Comparison of ENCODE assay signal across 36 cellular contexts in the genomic region with DNA sequence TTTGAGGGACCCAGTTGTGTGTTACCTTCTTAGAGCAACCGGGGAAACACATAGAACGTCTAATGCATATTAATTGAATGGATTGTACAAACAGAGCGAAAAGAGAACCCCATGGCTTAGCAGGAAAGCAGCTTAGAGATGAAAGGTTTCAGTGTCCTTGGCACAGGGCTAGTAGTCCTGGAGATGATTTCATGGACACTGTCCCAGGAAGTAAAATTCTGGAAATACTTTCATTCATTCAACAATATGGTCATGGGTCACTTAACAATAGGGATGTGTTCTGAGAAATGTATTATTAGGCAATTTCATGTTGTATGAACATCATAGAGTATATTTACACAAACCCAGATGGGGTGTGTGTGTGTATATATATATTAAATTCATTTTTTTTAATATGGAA. TPM values are rescaled to one million over a fixed set of nuclear protein-coding genes. Genes with fewer than 3 reads are reported as not detected.
A peak's percentile ranks its signal among the peaks of the same experiment; 100 is the strongest.
DNase-seq lines count a peak whose midpoint lies in the region; ATAC-seq and TF ChIP-seq lines count a peak whose summit lies in the region.
"Had no signal": no experiment of that assay in that cellular context is flagged by ENCODE, and none has a peak within 500 bp of the region (broad histone marks: within the 10 kb centered on the region; RNA-seq: fewer than 3 reads in every experiment).

No MANE protein-coding gene starts in this region.

- CTCF ChIA-PET in naive thymus-derived CD4-positive, alpha-beta T cell (lab: Charles Lee) = no interaction called here

- no peaks in the 10 kb centered on the region for H3K27me3 ChIP-seq in dorsolateral prefrontal cortex
- H3K27me3 ChIP-seq in naive thymus-derived CD4-positive, alpha-beta T cell (ENCODE audit: control insufficient read depth in 2 of 2, insufficient read depth in 2 of 2, low read length in 2 of 2) = no peaks in the 10 kb centered on the region
- H3K27me3 ChIP-seq: tibial nerve had no signal

- peaks cover 6% of the 10 kb centered on the region for H3K4me1 ChIP-seq in mucosa of descending colon (ENCODE audit: low read depth)
- no peaks in the 10 kb centered on the region for H3K4me1 ChIP-seq in naive thymus-derived CD4-positive, alpha-beta T cell (ENCODE audit: control insufficient read depth in 2 of 2, insufficient read depth in 2 of 2, low read length in 2 of 2)
- H3K4me1 ChIP-seq: prostate gland had no signal

- POLR2A ChIA-PET in naive thymus-derived CD4-positive, alpha-beta T cell (lab: Charles Lee) = no interaction called here

- H3K36me3 Mint-ChIP-seq in naive thymus-derived CD4-positive, alpha-beta T cell = peaks cover 0 to 2% (median 0%) of the 10 kb centered on the region in 5 donors
- H3K36me3 Mint-ChIP-seq: activated CD8-positive, alpha-beta memory T cell treated with anti-CD3 and anti-CD28 coated beads, Interleukin-2, amount 10 ng/mL, durations not matched to agents 7 days and 5 days; activated naive CD8-positive, alpha-beta T cell treated with anti-CD3 and anti-CD28 coated beads for 36 hours; mesothelial cell of epicardium; naive thymus-derived CD8-positive, alpha-beta T cell had no signal

- intact Hi-C loops in dorsolateral prefrontal cortex (cut with DNase I) = no loop called here
- intact Hi-C loops in mucosa of descending colon (cut with DNase I, micrococcal nuclease) = no loop called here
- intact Hi-C loops in naive thymus-derived CD4-positive, alpha-beta T cell (cut with micrococcal nuclease) = no loop called here

- H3K9me3 ChIP-seq in mucosa of descending colon = no peaks in the 10 kb centered on the region
- H3K9me3 ChIP-seq in naive thymus-derived CD4-positive, alpha-beta T cell (ENCODE audit: control insufficient read depth in 2 of 3, low read length in 3 of 3) = no peaks in the 10 kb centered on the region
- H3K9me3 ChIP-seq: prostate gland, SK-N-SH, tibial nerve had no signal

- no peaks in the 10 kb centered on the region for H3K9me3 Mint-ChIP-seq in naive thymus-derived CD4-positive, alpha-beta T cell
- H3K9me3 Mint-ChIP-seq: activated naive CD8-positive, alpha-beta T cell treated with anti-CD3 and anti-CD28 coated beads for 36 hours; activated T-cell treated with anti-CD3 and anti-CD28 coated beads, Interleukin-2, amount 50 U/mL, for 4 hours; mesothelial cell of epicardium; naive thymus-derived CD8-positive, alpha-beta T cell; T-helper 1 cell treated with Interleukin-12 subunit alpha and Interleukin-12 subunit beta and Interleukin-4 antibody, amounts not matched to agents 30 μg/mL and 1 μg/mL, for 36 hours had no signal

- H3K4me3 ChIP-seq in dorsolateral prefrontal cortex (no peak overlapping the region), mucosa of descending colon (no peak overlapping the region)
- H3K4me3 ChIP-seq in naive thymus-derived CD4-positive, alpha-beta T cell (ENCODE audit: low read length) = no peak overlapping the region
- H3K4me3 ChIP-seq: prostate gland, tibial nerve had no signal

- DNase-seq in DMS53 (lab: John Stamatoyannopoulos, UW) = peak; percentile 83
- DNase-seq in NCI-H748 treated with DMSO at 0.1 percent for 48 hours (lab: John Stamatoyannopoulos, UW) = peak; percentile 25
- no peak for DNase-seq in dorsolateral prefrontal cortex
- DNase-seq in mucosa of descending colon = no peak
- DNase-seq in naive thymus-derived CD4-positive, alpha-beta T cell = no peak
- DNase-seq in AG08396 (ENCODE audit: low spot score) = no peak
- DNase-seq in NCI-H2196 treated with DMSO at 0.1 percent for 48 hours (lab: John Stamatoyannopoulos, UW; ENCODE audit: unreplicated experiment) = no peak
- no peak for DNase-seq in stimulated activated CD4-positive, alpha-beta T cell treated with anti-CD3 and anti-CD28 coated beads, Interleukin-4, amount 100 ng/mL, for 24 hours
- DNase-seq: activated CD4-positive, alpha-beta T cell treated with anti-CD3 and anti-CD28 coated beads, Interleukin-2, amount 50 U/mL, for 4 hours; activated CD8-positive, alpha-beta memory T cell treated with anti-CD3 and anti-CD28 coated beads, Interleukin-2, amount 10 ng/mL, durations not matched to agents 7 days and 5 days; activated gamma-delta T cell; activated naive CD8-positive, alpha-beta T cell treated with anti-CD3 and anti-CD28 coated beads for 36 hours; activated T-cell treated with anti-CD3 and anti-CD28 coated beads, Interleukin-2, amount 50 U/mL, for 4 hours; C1 segment of cervical spinal cord; effector CD8-positive, alpha-beta T cell; EL; KG1; kidney; naive thymus-derived CD8-positive, alpha-beta T cell; NCI-H1092 treated with DMSO at 0.1 percent for 48 hours; NCI-H187; NCI-H2171 treated with DMSO at 0.1 percent for 48 hours; NCI-H526 treated with DMSO at 0.1 percent for 48 hours; SK-N-SH; stimulated activated CD4-positive, alpha-beta T cell treated with anti-CD3 and anti-CD28 coated beads, Interleukin-12 subunit alpha, Interleukin-12 subunit beta, amount 100 ng/mL, for 4 hours; stimulated activated CD4-positive, alpha-beta T cell treated with anti-CD3 and anti-CD28 coated beads, Interleukin-4, amount 100 ng/mL, for 1 hour had no signal

- no peak overlapping the region for H3K27ac Mint-ChIP-seq in naive thymus-derived CD4-positive, alpha-beta T cell
- H3K27ac Mint-ChIP-seq: activated CD8-positive, alpha-beta memory T cell treated with anti-CD3 and anti-CD28 coated beads, Interleukin-2, amount 10 ng/mL, durations not matched to agents 7 days and 5 days; activated naive CD8-positive, alpha-beta T cell treated with anti-CD3 and anti-CD28 coated beads for 36 hours; mesothelial cell of epicardium; naive thymus-derived CD8-positive, alpha-beta T cell; T-helper 1 cell treated with Interleukin-12 subunit alpha and Interleukin-12 subunit beta and Interleukin-4 antibody, amounts not matched to agents 30 μg/mL and 1 μg/mL, for 36 hours had no signal

- H3K4me3 Mint-ChIP-seq in naive thymus-derived CD4-positive, alpha-beta T cell = no peak overlapping the region
- H3K4me3 Mint-ChIP-seq: activated CD8-positive, alpha-beta memory T cell treated with anti-CD3 and anti-CD28 coated beads, Interleukin-2, amount 10 ng/mL, durations not matched to agents 7 days and 5 days; activated naive CD8-positive, alpha-beta T cell treated with anti-CD3 and anti-CD28 coated beads for 36 hours; activated T-cell treated with anti-CD3 and anti-CD28 coated beads, Interleukin-2, amount 50 U/mL, for 4 hours; mesothelial cell of epicardium; naive thymus-derived CD8-positive, alpha-beta T cell; T-helper 1 cell treated with Interleukin-12 subunit alpha and Interleukin-12 subunit beta and Interleukin-4 antibody, amounts not matched to agents 30 μg/mL and 1 μg/mL, for 36 hours had no signal

- peaks cover 0 to 5% (median 0%) of the 10 kb centered on the region in 7 donors for H3K4me1 Mint-ChIP-seq in naive thymus-derived CD4-positive, alpha-beta T cell

- no peaks in the 10 kb centered on the region for H3K27me3 Mint-ChIP-seq in naive thymus-derived CD4-positive, alpha-beta T cell
- H3K27me3 Mint-ChIP-seq: activated CD8-positive, alpha-beta memory T cell treated with anti-CD3 and anti-CD28 coated beads, Interleukin-2, amount 10 ng/mL, durations not matched to agents 7 days and 5 days; activated naive CD8-positive, alpha-beta T cell treated with anti-CD3 and anti-CD28 coated beads for 36 hours; naive thymus-derived CD8-positive, alpha-beta T cell had no signal

- ATAC-seq in mucosa of descending colon = peak; percentile 59
- ATAC-seq in naive thymus-derived CD4-positive, alpha-beta T cell = no peak
- ATAC-seq: activated CD4-positive, CD25-positive, alpha-beta regulatory T cell treated with anti-CD3 and anti-CD28 coated beads, Interleukin-2, amount 50 U/mL, for 24 hours; activated CD8-positive, alpha-beta memory T cell treated with anti-CD3 and anti-CD28 coated beads, Interleukin-2, amount 10 ng/mL, durations not matched to agents 7 days and 5 days; activated T-cell treated with anti-CD3 and anti-CD28 coated beads, Interleukin-2, amount 50 U/mL, for 4 hours; naive thymus-derived CD8-positive, alpha-beta T cell; sciatic nerve had no signal

- TF ChIP-seq CTCF in dorsolateral prefrontal cortex (IDR thresholded peaks at IDR 0.05 in 54 of 56, conservative IDR thresholded peaks at IDR 0.05 in 2 of 56; ENCODE audit: low read depth in 1 of 56, partially characterized antibody in 56 of 56) = no peak
- TF ChIP-seq CTCF in mucosa of descending colon (IDR thresholded peaks at IDR 0.05) = no peak

- peak overlapping the region in 32 of 59 donors; percentile 5 to 81 (median 61) for H3K27ac ChIP-seq in dorsolateral prefrontal cortex
- no peak overlapping the region for H3K27ac ChIP-seq in naive thymus-derived CD4-positive, alpha-beta T cell (ENCODE audit: low read depth, low read length)
- H3K27ac ChIP-seq: RWPE1, tibial nerve had no signal

- no peaks in the 10 kb centered on the region for H3K36me3 ChIP-seq in mucosa of descending colon (ENCODE audit: low read depth)
- H3K36me3 ChIP-seq in naive thymus-derived CD4-positive, alpha-beta T cell (ENCODE audit: control insufficient read depth in 2 of 3, insufficient read depth in 3 of 3, low read length in 3 of 3) = no peaks in the 10 kb centered on the region
- H3K36me3 ChIP-seq: prostate gland, tibial nerve had no signal

RNA-seq across cellular contexts. Expression of a gene that starts 9.7 kb away (rescaled TPM):
- total RNA-seq in dorsolateral prefrontal cortex (1 to 10 TPM in 27 of 120 experiments, under 1 TPM in 49, not detected in 44; 0.14 to 6.4 (median 0.68) TPM), mucosa of descending colon (100 to 1,000 TPM in 2 of 3 donors, 10 to 100 TPM in 1; 44.7 to 137 (median 116) TPM)
- not detected for total RNA-seq in naive thymus-derived CD4-positive, alpha-beta T cell
- polyA plus RNA-seq in naive thymus-derived CD4-positive, alpha-beta T cell = under 1 TPM; 0.09 to 0.78 TPM
- total RNA-seq: activated CD8-positive, alpha-beta memory T cell treated with anti-CD3 and anti-CD28 coated beads, Interleukin-2, amount 10 ng/mL, durations not matched to agents 7 days and 5 days; activated naive CD8-positive, alpha-beta T cell treated with anti-CD3 and anti-CD28 coated beads for 36 hours; fibroblast of villous mesenchyme; MCF 10A; naive thymus-derived CD8-positive, alpha-beta T cell; sciatic nerve had no signal
- polyA plus RNA-seq: SK-N-SH had no signal

RNA-seq across cellular contexts. Expression of a gene that starts 13.3 kb away (rescaled TPM):
- total RNA-seq in dorsolateral prefrontal cortex = 1 to 10 TPM in 119 of 120 experiments, under 1 TPM in 1; 0.78 to 8.6 (median 2.9) TPM
- total RNA-seq in mucosa of descending colon = 1 to 10 TPM in 1 of 3 donors, under 1 TPM in 2; 0.22 to 1.2 (median 0.46) TPM
- total RNA-seq in naive thymus-derived CD4-positive, alpha-beta T cell = 1 to 10 TPM in 4 of 5 experiments, under 1 TPM in 1; 0.99 to 5.9 (median 3.0) TPM
- polyA plus RNA-seq in naive thymus-derived CD4-positive, alpha-beta T cell = under 1 TPM; 0.41 to 0.59 TPM
- total RNA-seq: epithelial cell of proximal tubule, fibroblast of villous mesenchyme, MCF 10A had no signal

RNA-seq across cellular contexts. Expression of a gene that starts 33.4 kb away (rescaled TPM):
- total RNA-seq in dorsolateral prefrontal cortex = 10 to 100 TPM in 3 of 120 experiments, 1 to 10 TPM in 117; 3.4 to 11.4 (median 6.3) TPM
- 1 to 10 TPM in 1 of 3 donors, under 1 TPM in 2; 0.31 to 2.4 (median 0.61) TPM for total RNA-seq in mucosa of descending colon
- 1 to 10 TPM in 3 of 5 experiments, under 1 TPM in 2; 0.80 to 2.1 (median 1.3) TPM for total RNA-seq in naive thymus-derived CD4-positive, alpha-beta T cell
- polyA plus RNA-seq in naive thymus-derived CD4-positive, alpha-beta T cell = under 1 TPM; 0.25 to 0.87 TPM

RNA-seq across cellular contexts. Expression of a gene that starts 40.1 kb away (rescaled TPM):
- 100 to 1,000 TPM; 107 to 396 (median 272) TPM for total RNA-seq in dorsolateral prefrontal cortex
- 10 to 100 TPM in 1 of 3 donors, 1 to 10 TPM in 2; 1.8 to 19.9 (median 3.7) TPM for total RNA-seq in mucosa of descending colon
- total RNA-seq in naive thymus-derived CD4-positive, alpha-beta T cell = 10 to 100 TPM in 4 of 5 experiments, 1 to 10 TPM in 1; 7.5 to 20.5 (median 12.5) TPM
- 1 to 10 TPM; 6.3 to 8.0 TPM for polyA plus RNA-seq in naive thymus-derived CD4-positive, alpha-beta T cell

RNA-seq across cellular contexts. Expression of a gene that starts 48.9 kb away (rescaled TPM):
- total RNA-seq in dorsolateral prefrontal cortex (10 to 100 TPM; 24.9 to 77.5 (median 41.6) TPM), mucosa of descending colon (10 to 100 TPM in 2 of 3 donors, 1 to 10 TPM in 1; 8.2 to 18.4 (median 11.1) TPM)
- total RNA-seq in naive thymus-derived CD4-positive, alpha-beta T cell = 10 to 100 TPM; 11.9 to 79.9 (median 33.2) TPM
- 100 to 1,000 TPM in 1 of 2 donors, 10 to 100 TPM in 1; 61.7 to 130 TPM for polyA plus RNA-seq in naive thymus-derived CD4-positive, alpha-beta T cell

Comparison
In these comparisons a context has a peak if more than half of its experiments do, and no peak if none do; other contexts are left out.
1. DNase-seq: peak in DMS53 (single experiment) and NCI-H748 treated with DMSO at 0.1 percent for 48 hours (single experiment); none in dorsolateral prefrontal cortex (0 of 10), mucosa of descending colon (0 of 3), naive thymus-derived CD4-positive, alpha-beta T cell (0 of 9), AG08396 (single experiment), NCI-H2196 treated with DMSO at 0.1 percent for 48 hours (single experiment) and stimulated activated CD4-positive, alpha-beta T cell treated with anti-CD3 and anti-CD28 coated beads, Interleukin-4, amount 100 ng/mL, for 24 hours (single experiment).
2. RNA of a gene that starts 9.7 kb away (total RNA-seq): 44.7 to 137 TPM in mucosa of descending colon; 0.14 to 6.4 TPM in dorsolateral prefrontal cortex and not detected in naive thymus-derived CD4-positive, alpha-beta T cell; every median in the first group is over 4 times any median in the second.